Comparison of ENCODE assay signal across 1 cellular context in genomic region chrX:15350329-15350996, GRCh38.
TF ChIP-seq lines count a peak whose summit lies in the region.

No MANE protein-coding gene starts in this region.

TF ChIP-seq in A549, 52 proteins besides CTCF, POLR2A, EP300 and RAD21 (continued from another document):
- TF ChIP-seq POLR2AphosphoS2 (conservative IDR thresholded peaks at IDR 0.05; ENCODE audit: low read length), result no peak
- TF ChIP-seq TFCP2L1 (CRISPR knock-in tag; IDR thresholded peaks at IDR 0.05), result no peak
- TF ChIP-seq BCL3 (IDR thresholded peaks at IDR 0.05), result no peak
- TF ChIP-seq FOSL2 (IDR thresholded peaks at IDR 0.05), result no peak
- no peak for TF ChIP-seq FOSL2 (CRISPR knock-in tag; IDR thresholded peaks at IDR 0.05)
- no peak for TF ChIP-seq CEBPB (IDR thresholded peaks at IDR 0.05)
- TF ChIP-seq MAFK (IDR thresholded peaks at IDR 0.05; ENCODE audit: partially characterized antibody), result no peak
- no peak for TF ChIP-seq TP53 (CRISPR knock-in tag; IDR thresholded peaks at IDR 0.05)
- TF ChIP-seq RFX5 (IDR thresholded peaks at IDR 0.05), result no peak
- no peak for TF ChIP-seq REST (IDR thresholded peaks at IDR 0.05)
- no peak for TF ChIP-seq EHMT2 (IDR thresholded peaks at IDR 0.05; ENCODE audit: low read depth)
- TF ChIP-seq SREBF2 (IDR thresholded peaks at IDR 0.05), result no peak
- TF ChIP-seq MYC (IDR thresholded peaks at IDR 0.05; ENCODE audit: borderline replicate concordance, low read length), result no peak
- no peak for TF ChIP-seq FOXS1 (CRISPR knock-in tag; IDR thresholded peaks at IDR 0.05)
- TF ChIP-seq HEYL (CRISPR knock-in tag; IDR thresholded peaks at IDR 0.05), result no peak
- no peak for TF ChIP-seq HOXB5 (CRISPR knock-in tag; IDR thresholded peaks at IDR 0.05)
